ENCODE assay signal across 17 cellular contexts in genomic region chr5:127322405-127322804, GRCh38. TPM values are rescaled to one million over a fixed set of nuclear protein-coding genes. Genes with fewer than 3 reads are reported as not detected.
DNase-seq lines count a peak whose midpoint lies in the region; ATAC-seq and TF ChIP-seq lines count a peak whose summit lies in the region.
"Had no signal": no experiment of that assay in that cellular context is flagged by ENCODE, and none has a peak within 500 bp of the region (broad histone marks: within the 10 kb centered on the region; RNA-seq: fewer than 3 reads in every experiment).

No MANE protein-coding gene starts in this region.

- H3K27ac Mint-ChIP-seq in natural killer cell treated with Interleukin-12 subunit alpha and Interleukin-12 subunit beta and Interleukin-15 and Interleukin-18, amount 100 ng/mL, for 72 hours, result peak overlapping the region; percentile 32 to 71
- no peak overlapping the region for H3K27ac Mint-ChIP-seq in natural killer cell
- H3K27ac Mint-ChIP-seq in neural crest cell (ENCODE audit: unreplicated experiment), result peak overlapping the region; percentile 7
- H3K27ac Mint-ChIP-seq: CD14-positive monocyte; CD4-positive, alpha-beta memory T cell had no signal

- peaks cover 25 to 26% of the 10 kb centered on the region in 2 donors for H3K4me1 Mint-ChIP-seq in natural killer cell treated with Interleukin-12 subunit alpha and Interleukin-12 subunit beta and Interleukin-15 and Interleukin-18, amount 100 ng/mL, for 72 hours (ENCODE audit: low read depth in 2 of 2)
- H3K4me1 Mint-ChIP-seq in natural killer cell (peaks cover 22% of the 10 kb centered on the region in 2 donors), neural crest cell (peaks cover 41% of the 10 kb centered on the region)

- POLR2A ChIA-PET in PC-9 (lab: Charles Lee; ENCODE audit: unreplicated experiment), result no interaction called here

- H3K9me2 ChIP-seq in PC-9 (ENCODE audit: insufficient read depth), result no peaks in the 10 kb centered on the region

- no peak overlapping the region for H3K27ac ChIP-seq in PC-9
- H3K27ac ChIP-seq: BLaER1, GM23248 had no signal

- H2AFZ ChIP-seq in PC-9, result 0 out of 2 replicates have a peak overlapping the region, but pooled peaks have one; percentile 2
- H2AFZ ChIP-seq: GM23248 had no signal

- H3K27me3 Mint-ChIP-seq in natural killer cell treated with Interleukin-12 subunit alpha and Interleukin-12 subunit beta and Interleukin-15 and Interleukin-18, amount 100 ng/mL, for 72 hours, result peaks cover 8 to 14% of the 10 kb centered on the region in 2 donors
- H3K27me3 Mint-ChIP-seq in natural killer cell (ENCODE audit: low read depth in 2 of 2) (no peaks in the 10 kb centered on the region), neural crest cell (ENCODE audit: low read depth) (no peaks in the 10 kb centered on the region)

- no peaks in the 10 kb centered on the region for H3K4me1 ChIP-seq in PC-9 (replicated peaks; ENCODE audit: insufficient read depth)

- no peaks in the 10 kb centered on the region for H3K36me3 Mint-ChIP-seq in natural killer cell treated with Interleukin-12 subunit alpha and Interleukin-12 subunit beta and Interleukin-15 and Interleukin-18, amount 100 ng/mL, for 72 hours
- no peaks in the 10 kb centered on the region for H3K36me3 Mint-ChIP-seq in natural killer cell
- no peaks in the 10 kb centered on the region for H3K36me3 Mint-ChIP-seq in neural crest cell (ENCODE audit: low read depth)
- H3K36me3 Mint-ChIP-seq: CD14-positive monocyte; CD4-positive, alpha-beta memory T cell had no signal

- no peaks in the 10 kb centered on the region for H3K36me3 ChIP-seq in PC-9 (ENCODE audit: low read depth)
- H3K36me3 ChIP-seq: BLaER1 had no signal

- BruUV-seq in PC-9 (replicated peaks; lab: Mats Ljungman, UMichigan), result no TSS peak

- H3K4me3 ChIP-seq in PC-9, result no peak overlapping the region
- H3K4me3 ChIP-seq: BLaER1, GM23248 had no signal

- H3K27me3 ChIP-seq in PC-9 (ENCODE audit: insufficient read depth, low read depth), result no peaks in the 10 kb centered on the region
- H3K27me3 ChIP-seq: BLaER1 had no signal

- no peak overlapping the region for H3K4me2 ChIP-seq in PC-9
- H3K4me2 ChIP-seq: BLaER1 had no signal

- ATAC-seq in natural killer cell treated with Interleukin-12 subunit alpha and Interleukin-12 subunit beta and Interleukin-15 and Interleukin-18, amount 100 ng/mL, for 72 hours, result no peak
- ATAC-seq in natural killer cell, result no peak
- no peak for ATAC-seq in HG03469 (IDR thresholded peaks at IDR 0.05; ENCODE audit: unreplicated experiment)
- no peak for ATAC-seq in GM19467 (IDR thresholded peaks at IDR 0.05; ENCODE audit: unreplicated experiment)

- TF ChIP-seq CTCF in natural killer cell (IDR thresholded peaks at IDR 0.05), result no peak
- no peak for TF ChIP-seq CTCF in PC-9 (conservative IDR thresholded peaks at IDR 0.05)
- no peak for TF ChIP-seq CTCF in neural crest cell (conservative IDR thresholded peaks at IDR 0.05)

- intact Hi-C loops in natural killer cell (cut with micrococcal nuclease), result no loop called here
- intact Hi-C loops in PC-9 (cut with micrococcal nuclease; ENCODE audit: unreplicated experiment), result no loop called here

- CTCF ChIA-PET in PC-9 (lab: Charles Lee), result no interaction called here

- no peaks in the 10 kb centered on the region for H3F3A ChIP-seq in PC-9 (ENCODE audit: insufficient read depth, low read depth)

- DNase-seq in natural killer cell treated with Interleukin-12 subunit alpha and Interleukin-12 subunit beta and Interleukin-15 and Interleukin-18, amount 100 ng/mL, for 72 hours (ENCODE audit: low spot score), result no peak
- DNase-seq in natural killer cell, result no peak
- DNase-seq in PC-9, result no peak
- no peak for DNase-seq in neural crest cell (ENCODE audit: low read depth, low spot score)
- DNase-seq in kidney tubule cell (ENCODE audit: low spot score), result no peak
- DNase-seq: 8988T; CD4-positive, alpha-beta memory T cell; DMS153; DMS79; GDM1; GM23248; H7 had no signal

- no peaks in the 10 kb centered on the region for H3K79me2 ChIP-seq in PC-9 (ENCODE audit: low read depth)

- H4K20me1 ChIP-seq in PC-9 (ENCODE audit: insufficient read depth), result no peaks in the 10 kb centered on the region
- H4K20me1 ChIP-seq: BLaER1 had no signal

- peak overlapping the region; percentile 48 for H3K4me3 Mint-ChIP-seq in natural killer cell treated with Interleukin-12 subunit alpha and Interleukin-12 subunit beta and Interleukin-15 and Interleukin-18, amount 100 ng/mL, for 72 hours
- H3K4me3 Mint-ChIP-seq in natural killer cell, result no peak overlapping the region
- H3K4me3 Mint-ChIP-seq in neural crest cell, result no peak overlapping the region
- H3K4me3 Mint-ChIP-seq: CD14-positive monocyte had no signal

- H3K9me3 ChIP-seq in PC-9 (ENCODE audit: insufficient read depth, low read depth), result no peaks in the 10 kb centered on the region
- H3K9me3 ChIP-seq: BLaER1 had no signal

- no peaks in the 10 kb centered on the region for H3K9me3 Mint-ChIP-seq in natural killer cell treated with Interleukin-12 subunit alpha and Interleukin-12 subunit beta and Interleukin-15 and Interleukin-18, amount 100 ng/mL, for 72 hours
- H3K9me3 Mint-ChIP-seq in natural killer cell, result no peaks in the 10 kb centered on the region
- no peaks in the 10 kb centered on the region for H3K9me3 Mint-ChIP-seq in neural crest cell
- H3K9me3 Mint-ChIP-seq: CD4-positive, alpha-beta memory T cell had no signal

RNA-seq across cellular contexts. Expression of gene MEGF10, which starts 31.8 kb away (rescaled TPM):
- not detected for total RNA-seq in natural killer cell treated with Interleukin-12 subunit alpha and Interleukin-12 subunit beta and Interleukin-15 and Interleukin-18, amount 100 ng/mL, for 72 hours
- total RNA-seq in natural killer cell, result 1 to 10 TPM in 1 of 3 donors, not detected in 2; 1.4 TPM
- not detected in 2 replicates for total RNA-seq in PC-9 (2021)
- 90.2 and 96.1 TPM in 2 replicates for total RNA-seq in neural crest cell
- total RNA-seq: CD4-positive, alpha-beta memory T cell; GM23248; HT-29 had no signal

Comparison
In these comparisons a context has a peak if more than half of its experiments do, and no peak if none do; other contexts are left out.
1. H3K27ac Mint-ChIP-seq: peak in natural killer cell treated with Interleukin-12 subunit alpha and Interleukin-12 subunit beta and Interleukin-15 and Interleukin-18, amount 100 ng/mL, for 72 hours (2 of 2) and neural crest cell (single experiment); none in natural killer cell (0 of 2).
2. RNA of gene MEGF10, which starts 31.8 kb away (total RNA-seq): 90.2 to 96.1 TPM in neural crest cell; 1.4 TPM in natural killer cell, not detected in natural killer cell treated with Interleukin-12 subunit alpha and Interleukin-12 subunit beta and Interleukin-15 and Interleukin-18, amount 100 ng/mL, for 72 hours and not detected in PC-9; every median in the first group is over 10 times any median in the second.